14 cellular contexts compared by ENCODE assay signal in the genomic region with DNA sequence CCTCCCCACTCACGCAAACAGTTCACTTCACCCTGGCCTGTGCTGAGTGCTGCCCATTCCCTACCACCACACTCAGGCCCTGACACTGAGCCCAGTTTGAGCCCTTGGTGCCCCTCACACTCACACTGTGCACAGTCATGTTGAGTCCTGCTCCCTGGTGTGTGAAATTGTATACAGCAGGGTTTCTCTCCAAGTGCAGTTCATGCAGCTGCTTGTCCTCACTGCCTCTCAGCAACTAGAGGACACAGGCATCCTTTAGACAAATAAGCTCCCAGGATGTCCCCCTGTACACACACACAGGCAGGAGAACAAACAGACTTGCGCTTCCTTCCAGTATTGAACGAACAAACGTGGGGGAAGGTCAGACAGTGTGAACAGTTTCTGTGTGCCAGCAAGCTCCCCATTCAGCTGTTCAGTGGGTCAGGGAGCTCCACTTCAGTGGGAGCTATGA. TPM values are rescaled to one million over a fixed set of nuclear protein-coding genes. Genes with fewer than 3 reads are reported as not detected.
DNase-seq lines count a peak whose midpoint lies in the region; ATAC-seq and TF ChIP-seq lines count a peak whose summit lies in the region.
"Had no signal": no experiment of that assay in that cellular context is flagged by ENCODE, and none has a peak within 500 bp of the region (broad histone marks: within the 10 kb centered on the region; RNA-seq: fewer than 3 reads in every experiment).

No MANE protein-coding gene starts in this region.

- in situ Hi-C loops in G401 (cut with HindIII; ENCODE audit: low sequenced_read_pairs) = no loop called here

- no peak overlapping the region for H2AFZ ChIP-seq in hepatocyte

- H3K4me3 Mint-ChIP-seq in naive thymus-derived CD4-positive, alpha-beta T cell = no peak overlapping the region
- H3K4me3 Mint-ChIP-seq: type B pancreatic cell had no signal

- H3K27ac ChIP-seq in naive thymus-derived CD4-positive, alpha-beta T cell (ENCODE audit: low read depth, low read length) = no peak overlapping the region
- H3K27ac ChIP-seq in hepatocyte = no peak overlapping the region
- H3K27ac ChIP-seq: A549, pancreas had no signal

- no peaks in the 10 kb centered on the region for H4K20me1 ChIP-seq in hepatocyte (ENCODE audit: insufficient read depth, poor library complexity, severe bottlenecking)

- peaks cover 17 to 47% (median 25%) of the 10 kb centered on the region in 7 donors for H3K4me1 Mint-ChIP-seq in naive thymus-derived CD4-positive, alpha-beta T cell

- WGBS in hepatocyte (ENCODE audit: low lambda C conversion rate, missing lambda C conversion rate) = 47% methylated on average over 4 of the region's 4 CpGs

- TF ChIP-seq CTCF in hepatocyte (IDR thresholded peaks at IDR 0.05; ENCODE audit: poor library complexity) = no peak

- H3K9me3 Mint-ChIP-seq in naive thymus-derived CD4-positive, alpha-beta T cell = no peaks in the 10 kb centered on the region
- H3K9me3 Mint-ChIP-seq: type B pancreatic cell had no signal

- H3K36me3 ChIP-seq in naive thymus-derived CD4-positive, alpha-beta T cell (ENCODE audit: control insufficient read depth in 2 of 3, insufficient read depth in 3 of 3, low read length in 3 of 3) = peaks cover 11 to 94% (median 30%) of the 10 kb centered on the region in 3 experiments
- H3K36me3 ChIP-seq in hepatocyte (replicated peaks; ENCODE audit: insufficient read depth, low read depth) = no peaks in the 10 kb centered on the region
- H3K36me3 ChIP-seq in H7 (replicated peaks; ENCODE audit: control insufficient read depth, insufficient read depth, low read length) = no peaks in the 10 kb centered on the region
- H3K36me3 ChIP-seq: pancreas had no signal

- CTCF ChIA-PET in naive thymus-derived CD4-positive, alpha-beta T cell (lab: Charles Lee) = interaction anchor here (0.6 to 6.4 kb wide), 11 partner anchors 14 to 164 kb away, joined by 3 to 139 read pairs (median 6); partner anchors contain the start of gene CCM2

- peak overlapping the region in 7 of 9 donors; percentile 39 to 80 (median 57) for H3K27ac Mint-ChIP-seq in naive thymus-derived CD4-positive, alpha-beta T cell
- H3K27ac Mint-ChIP-seq: type B pancreatic cell had no signal

- no peaks in the 10 kb centered on the region for H3K79me2 ChIP-seq in hepatocyte

- H3K4me2 ChIP-seq in hepatocyte = no peak overlapping the region
- H3K4me2 ChIP-seq: A549 had no signal

- DNase-seq in NCI-H2107 treated with DMSO at 0.1 percent for 48 hours (lab: John Stamatoyannopoulos, UW; ENCODE audit: unreplicated experiment) (peak; percentile 33), NCI-H2107 (lab: John Stamatoyannopoulos, UW) (no peak), DMS153 treated with DMSO at 0.1 percent for 48 hours (lab: John Stamatoyannopoulos, UW; ENCODE audit: unreplicated experiment) (peak; percentile 53), SHP77 (lab: John Stamatoyannopoulos, UW) (peak; percentile 60 to 64), hepatocyte (ENCODE audit: low spot score) (no peak), H7 (no peak), G401 (ENCODE audit: low spot score) (no peak)
- DNase-seq in naive thymus-derived CD4-positive, alpha-beta T cell = peak in 1 of 9 donors; percentile 0
- DNase-seq: foreskin melanocyte; NCI-H1436; stimulated activated CD4-positive, alpha-beta T cell treated with anti-CD3 and anti-CD28 coated beads, Interleukin-12 subunit alpha, Interleukin-12 subunit beta, amount 100 ng/mL, for 4 hours had no signal

- peaks cover 0 to 33% (median 4%) of the 10 kb centered on the region in 5 donors for H3K36me3 Mint-ChIP-seq in naive thymus-derived CD4-positive, alpha-beta T cell
- H3K36me3 Mint-ChIP-seq: type B pancreatic cell had no signal

- no peak for ATAC-seq in naive thymus-derived CD4-positive, alpha-beta T cell
- ATAC-seq: A549, pancreas had no signal

- no peaks in the 10 kb centered on the region for H3K9me2 ChIP-seq in hepatocyte (replicated peaks; ENCODE audit: insufficient read depth)

- no peaks in the 10 kb centered on the region for H3K27me3 Mint-ChIP-seq in naive thymus-derived CD4-positive, alpha-beta T cell
- H3K27me3 Mint-ChIP-seq: type B pancreatic cell had no signal

- H3K4me3 ChIP-seq in naive thymus-derived CD4-positive, alpha-beta T cell (ENCODE audit: low read length) = no peak overlapping the region
- H3K4me3 ChIP-seq in hepatocyte (no peak overlapping the region), H7 (ENCODE audit: insufficient read depth, low read depth, low read length) (no peak overlapping the region)
- H3K4me3 ChIP-seq: A549, pancreas had no signal

- no peaks in the 10 kb centered on the region for H3K9me3 ChIP-seq in naive thymus-derived CD4-positive, alpha-beta T cell (ENCODE audit: control insufficient read depth in 2 of 3, low read length in 3 of 3)
- H3K9me3 ChIP-seq in hepatocyte (ENCODE audit: low read depth) = no peaks in the 10 kb centered on the region
- H3K9me3 ChIP-seq: A549, pancreas had no signal

- H3K4me1 ChIP-seq in naive thymus-derived CD4-positive, alpha-beta T cell (ENCODE audit: control insufficient read depth in 2 of 2, insufficient read depth in 2 of 2, low read length in 2 of 2) = peaks cover 26 to 29% of the 10 kb centered on the region in 2 donors
- no peaks in the 10 kb centered on the region for H3K4me1 ChIP-seq in hepatocyte (ENCODE audit: insufficient read depth)
- H3K4me1 ChIP-seq: A549, pancreas had no signal

- no peaks in the 10 kb centered on the region for H3K27me3 ChIP-seq in naive thymus-derived CD4-positive, alpha-beta T cell (ENCODE audit: control insufficient read depth in 2 of 2, insufficient read depth in 2 of 2, low read length in 2 of 2)
- no peaks in the 10 kb centered on the region for H3K27me3 ChIP-seq in hepatocyte
- no peaks in the 10 kb centered on the region for H3K27me3 ChIP-seq in H7 (ENCODE audit: control insufficient read depth, insufficient read depth, low read length)
- H3K27me3 ChIP-seq: pancreas had no signal

- intact Hi-C loops in naive thymus-derived CD4-positive, alpha-beta T cell (cut with micrococcal nuclease) = no loop called here

- POLR2A ChIA-PET in naive thymus-derived CD4-positive, alpha-beta T cell (lab: Charles Lee) = interaction anchor here (0.6 to 19.9 kb wide), 8 partner anchors 11 to 140 kb away, joined by 3 to 309 read pairs (median 15); partner anchors contain the start of genes CCM2, H2AZ2, PURB and TBRG4

RNA-seq across cellular contexts. Expression of gene MYO1G, which starts 6.8 kb away (rescaled TPM):
- 100 to 1,000 TPM in 3 of 5 experiments, 10 to 100 TPM in 2; 29.2 to 385 (median 107) TPM for total RNA-seq in naive thymus-derived CD4-positive, alpha-beta T cell
- 10 to 100 TPM; 51.1 to 76.0 TPM for polyA plus RNA-seq in naive thymus-derived CD4-positive, alpha-beta T cell
- 0.03 TPM in 1 of 2 replicates, not detected in the other for total RNA-seq in hepatocyte
- 0.10 TPM in 1 of 2 replicates, not detected in the other for polyA plus RNA-seq in hepatocyte
- not detected in 2 replicates for total RNA-seq in H7 (2014; rRNA removed; shearing (Covaris generic))
- 0.37 and 0.98 TPM in 2 replicates for total RNA-seq in G401 (2014; rRNA removed; shearing (Covaris generic))

RNA-seq across cellular contexts. Expression of gene CCM2, which starts 28.0 kb away (rescaled TPM):
- total RNA-seq in naive thymus-derived CD4-positive, alpha-beta T cell = 100 to 1,000 TPM in 3 of 5 experiments, 10 to 100 TPM in 2; 80.4 to 200 (median 119) TPM
- 100 to 1,000 TPM in 1 of 2 donors, 10 to 100 TPM in 1; 75.9 to 123 TPM for polyA plus RNA-seq in naive thymus-derived CD4-positive, alpha-beta T cell
- 31.6 and 32.2 TPM in 2 replicates for total RNA-seq in hepatocyte
- 53.8 and 57.1 TPM in 2 replicates for polyA plus RNA-seq in hepatocyte
- 42.4 and 43.9 TPM in 2 replicates for total RNA-seq in H7 (2014; rRNA removed; shearing (Covaris generic))
- total RNA-seq in G401 (2014; rRNA removed; shearing (Covaris generic)) = 30.2 and 34.2 TPM in 2 replicates

Comparison
In these comparisons a context has a peak if more than half of its experiments do, and no peak if none do; other contexts are left out.
1. DNase-seq: peak in NCI-H2107 treated with DMSO at 0.1 percent for 48 hours (single experiment), DMS153 treated with DMSO at 0.1 percent for 48 hours (single experiment) and SHP77 (2 of 2); none in NCI-H2107 (single experiment), hepatocyte (single experiment), H7 (single experiment) and G401 (single experiment).
2. RNA of gene MYO1G, which starts 6.8 kb away (total RNA-seq): 29.2 to 385 TPM in naive thymus-derived CD4-positive, alpha-beta T cell; 0.37 to 0.98 TPM in G401, 0.03 TPM in hepatocyte and not detected in H7; every median in the first group is over 10 times any median in the second.